In the genomic region with DNA sequence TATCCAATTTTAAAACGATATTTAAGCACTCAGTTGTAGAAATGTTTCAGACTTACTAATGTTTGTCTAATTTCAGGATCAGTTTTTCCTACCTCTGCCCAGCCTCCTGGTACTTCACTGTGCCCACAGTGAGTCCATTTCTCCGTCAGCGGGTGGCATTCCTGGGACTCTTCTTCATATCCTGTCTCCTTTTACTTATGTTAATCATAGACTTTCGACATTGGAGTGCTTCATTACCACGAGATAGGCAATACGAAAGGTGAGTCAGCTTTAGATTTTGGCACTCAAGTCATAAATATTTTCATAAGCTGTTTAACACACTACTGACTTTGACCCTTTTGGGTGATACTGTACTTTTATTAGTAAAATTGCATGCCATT, we compare ENCODE assay signal across 11 cellular contexts. TPM values are rescaled to one million over a fixed set of nuclear protein-coding genes. Genes with fewer than 3 reads are reported as not detected.
DNase-seq lines count a peak whose midpoint lies in the region; ATAC-seq and TF ChIP-seq lines count a peak whose summit lies in the region.
"Had no signal": no experiment of that assay in that cellular context is flagged by ENCODE, and none has a peak within 500 bp of the region (broad histone marks: within the 10 kb centered on the region; RNA-seq: fewer than 3 reads in every experiment).

No MANE protein-coding gene starts in this region.

- peak overlapping the region; percentile 80 for H3K27ac Mint-ChIP-seq in MCF 10A (ENCODE audit: low read depth, unreplicated experiment)
- H3K27ac Mint-ChIP-seq in activated T-helper 1 cell treated with anti-CD3 and anti-CD28 coated beads, Interleukin-12 subunit alpha, Interleukin-12 subunit beta, Interleukin-2, Interleukin-4 antibody, amounts not matched to agents 30 ng/mL and 10 ng/mL and 1 ng/mL, durations not matched to agents 14 hours and 24 hours and 36 hours = no peak overlapping the region
- H3K27ac Mint-ChIP-seq in activated CD4-positive, alpha-beta T cell treated with anti-CD3 and anti-CD28 coated beads for 36 hours = no peak overlapping the region

- peaks cover 43% of the 10 kb centered on the region for H3K4me1 Mint-ChIP-seq in MCF 10A (ENCODE audit: insufficient read depth, unreplicated experiment)
- peaks cover 17% of the 10 kb centered on the region for H3K4me1 Mint-ChIP-seq in activated T-helper 1 cell treated with anti-CD3 and anti-CD28 coated beads, Interleukin-12 subunit alpha, Interleukin-12 subunit beta, Interleukin-2, Interleukin-4 antibody, amounts not matched to agents 30 ng/mL and 10 ng/mL and 1 ng/mL, durations not matched to agents 14 hours and 24 hours and 36 hours (ENCODE audit: low read depth)
- peaks cover 22% of the 10 kb centered on the region for H3K4me1 Mint-ChIP-seq in activated CD4-positive, alpha-beta T cell treated with anti-CD3 and anti-CD28 coated beads for 36 hours

- H3K4me3 ChIP-seq in breast epithelium = no peak overlapping the region
- H3K4me3 ChIP-seq in fibroblast of pulmonary artery (replicated peaks; ENCODE audit: low read depth, low read length) = no peak overlapping the region
- H3K4me3 ChIP-seq in suprapubic skin = no peak overlapping the region
- H3K4me3 ChIP-seq in mucosa of descending colon = no peak overlapping the region

- no peak for ATAC-seq in mucosa of descending colon
- ATAC-seq in activated CD4-positive, alpha-beta T cell treated with anti-CD3 and anti-CD28 coated beads for 36 hours = no peak
- ATAC-seq: heart right ventricle had no signal

- H3K9me3 ChIP-seq in breast epithelium = no peaks in the 10 kb centered on the region
- H3K9me3 ChIP-seq in suprapubic skin = no peaks in the 10 kb centered on the region
- no peaks in the 10 kb centered on the region for H3K9me3 ChIP-seq in mucosa of descending colon
- H3K9me3 ChIP-seq: heart right ventricle had no signal

- H3K36me3 ChIP-seq in breast epithelium (no peaks in the 10 kb centered on the region), suprapubic skin (peaks cover 11% of the 10 kb centered on the region), mucosa of descending colon (ENCODE audit: low read depth) (no peaks in the 10 kb centered on the region)

- peaks cover 48% of the 10 kb centered on the region for H3K36me3 Mint-ChIP-seq in MCF 10A (ENCODE audit: insufficient read depth, unreplicated experiment)
- H3K36me3 Mint-ChIP-seq in activated T-helper 1 cell treated with anti-CD3 and anti-CD28 coated beads, Interleukin-12 subunit alpha, Interleukin-12 subunit beta, Interleukin-2, Interleukin-4 antibody, amounts not matched to agents 30 ng/mL and 10 ng/mL and 1 ng/mL, durations not matched to agents 14 hours and 24 hours and 36 hours (ENCODE audit: low read depth) = peaks cover 11% of the 10 kb centered on the region
- peaks cover 5% of the 10 kb centered on the region for H3K36me3 Mint-ChIP-seq in activated CD4-positive, alpha-beta T cell treated with anti-CD3 and anti-CD28 coated beads for 36 hours (ENCODE audit: low read depth)

- CTCF ChIA-PET in MCF 10A (lab: Yijun Ruan, JAX) = interaction anchor here (1.1 to 2.6 kb wide), 4 partner anchors 8 to 121 kb away, joined by 3 to 18 read pairs (median 4); a partner anchor contains a TSS
- CTCF ChIA-PET in activated CD4-positive, alpha-beta T cell treated with anti-CD3 and anti-CD28 coated beads for 36 hours (lab: Charles Lee) = interaction anchor here (0.6 to 0.9 kb wide), 2 partner anchors 30 to 88 kb away, joined by 3 read pairs; no protein-coding TSS in a partner anchor

- DNase-seq in MCF 10A (ENCODE audit: unreplicated experiment) (peak; percentile 87), breast epithelium (ENCODE audit: low spot score in 2 of 2) (no peak), fibroblast of pulmonary artery (ENCODE audit: low read depth) (peak; percentile 81), suprapubic skin (ENCODE audit: low spot score in 2 of 2) (no peak), mucosa of descending colon (no peak), amygdala (lab: John Stamatoyannopoulos, UW) (no peak)
- DNase-seq in activated T-helper 1 cell treated with anti-CD3 and anti-CD28 coated beads, Interleukin-12 subunit alpha, Interleukin-12 subunit beta, Interleukin-2, Interleukin-4 antibody, amounts not matched to agents 30 ng/mL and 10 ng/mL and 1 ng/mL, durations not matched to agents 14 hours and 24 hours and 36 hours (ENCODE audit: low spot score) = no peak
- DNase-seq in activated CD4-positive, alpha-beta T cell treated with anti-CD3 and anti-CD28 coated beads for 36 hours = no peak
- DNase-seq: activated naive CD4-positive, alpha-beta T cell; heart right ventricle; occipital lobe had no signal

- no peak for TF ChIP-seq CTCF in MCF 10A (IDR thresholded peaks at IDR 0.05; ENCODE audit: unreplicated experiment)
- no peak for TF ChIP-seq CTCF in breast epithelium (IDR thresholded peaks at IDR 0.05)
- TF ChIP-seq CTCF in fibroblast of pulmonary artery (IDR thresholded peaks at IDR 0.05; ENCODE audit: low read length, missing control alignments) = no peak
- TF ChIP-seq CTCF in suprapubic skin (IDR thresholded peaks at IDR 0.05) = no peak
- no peak for TF ChIP-seq CTCF in mucosa of descending colon (IDR thresholded peaks at IDR 0.05)

- no peaks in the 10 kb centered on the region for H3K27me3 Mint-ChIP-seq in MCF 10A (ENCODE audit: insufficient read depth, unreplicated experiment)
- peaks cover 10% of the 10 kb centered on the region for H3K27me3 Mint-ChIP-seq in activated T-helper 1 cell treated with anti-CD3 and anti-CD28 coated beads, Interleukin-12 subunit alpha, Interleukin-12 subunit beta, Interleukin-2, Interleukin-4 antibody, amounts not matched to agents 30 ng/mL and 10 ng/mL and 1 ng/mL, durations not matched to agents 14 hours and 24 hours and 36 hours (ENCODE audit: insufficient read depth)
- H3K27me3 Mint-ChIP-seq in activated CD4-positive, alpha-beta T cell treated with anti-CD3 and anti-CD28 coated beads for 36 hours = peaks cover 6% of the 10 kb centered on the region

- H3K4me1 ChIP-seq in breast epithelium (peaks cover 0 to 11% of the 10 kb centered on the region in 2 donors), suprapubic skin (peaks cover 44% of the 10 kb centered on the region), mucosa of descending colon (ENCODE audit: low read depth) (peaks cover 6% of the 10 kb centered on the region)

- 61% methylated on average over 6 of the region's 6 CpGs for WGBS in suprapubic skin

- no peak for TF ChIP-seq EP300 in suprapubic skin (IDR thresholded peaks at IDR 0.05)

- intact Hi-C loops in MCF 10A (cut with micrococcal nuclease) (loop anchor here (1.0 kb wide), 1 partner anchor 20 kb away; no protein-coding TSS in a partner anchor), breast epithelium (cut with DNase I; ENCODE audit: low total_unique reads) (no loop called here), mucosa of descending colon (cut with DNase I, micrococcal nuclease) (no loop called here)
- intact Hi-C loops in activated T-helper 1 cell treated with anti-CD3 and anti-CD28 coated beads, Interleukin-12 subunit alpha, Interleukin-12 subunit beta, Interleukin-2, Interleukin-4 antibody, amounts not matched to agents 30 ng/mL and 10 ng/mL and 1 ng/mL, durations not matched to agents 14 hours and 24 hours and 36 hours (cut with micrococcal nuclease) = no loop called here
- intact Hi-C loops in activated CD4-positive, alpha-beta T cell treated with anti-CD3 and anti-CD28 coated beads for 36 hours (cut with DNase I, micrococcal nuclease) = no loop called here

- no peak for TF ChIP-seq POLR2A in breast epithelium (IDR thresholded peaks at IDR 0.05)
- no peak for TF ChIP-seq POLR2A in suprapubic skin (IDR thresholded peaks at IDR 0.05)

- H3K4me3 Mint-ChIP-seq in MCF 10A (ENCODE audit: unreplicated experiment) = peak overlapping the region; percentile 83
- peak overlapping the region; percentile 17 for H3K4me3 Mint-ChIP-seq in activated T-helper 1 cell treated with anti-CD3 and anti-CD28 coated beads, Interleukin-12 subunit alpha, Interleukin-12 subunit beta, Interleukin-2, Interleukin-4 antibody, amounts not matched to agents 30 ng/mL and 10 ng/mL and 1 ng/mL, durations not matched to agents 14 hours and 24 hours and 36 hours
- no peak overlapping the region for H3K4me3 Mint-ChIP-seq in activated CD4-positive, alpha-beta T cell treated with anti-CD3 and anti-CD28 coated beads for 36 hours

- POLR2A ChIA-PET in MCF 10A (lab: Yijun Ruan, JAX) = interaction anchor here (0.6 to 8.4 kb wide), 16 partner anchors 11 to 231 kb away, joined by 3 to 335 read pairs (median 4); a partner anchor contains a TSS
- POLR2A ChIA-PET in activated CD4-positive, alpha-beta T cell treated with anti-CD3 and anti-CD28 coated beads for 36 hours (lab: Charles Lee) = no interaction called here

- H3K27ac ChIP-seq in breast epithelium = no peak overlapping the region
- H3K27ac ChIP-seq in suprapubic skin = peak overlapping the region; percentile 9

- BruUV-seq in MCF 10A (replicated peaks; lab: Mats Ljungman, UMichigan) = no TSS peak

- H3K27me3 ChIP-seq in breast epithelium (no peaks in the 10 kb centered on the region), suprapubic skin (no peaks in the 10 kb centered on the region)
- H3K27me3 ChIP-seq: heart right ventricle had no signal

- no peaks in the 10 kb centered on the region for H3K9me3 Mint-ChIP-seq in MCF 10A (ENCODE audit: unreplicated experiment)
- H3K9me3 Mint-ChIP-seq in activated T-helper 1 cell treated with anti-CD3 and anti-CD28 coated beads, Interleukin-12 subunit alpha, Interleukin-12 subunit beta, Interleukin-2, Interleukin-4 antibody, amounts not matched to agents 30 ng/mL and 10 ng/mL and 1 ng/mL, durations not matched to agents 14 hours and 24 hours and 36 hours = no peaks in the 10 kb centered on the region
- no peaks in the 10 kb centered on the region for H3K9me3 Mint-ChIP-seq in activated CD4-positive, alpha-beta T cell treated with anti-CD3 and anti-CD28 coated beads for 36 hours (ENCODE audit: low read depth)

RNA-seq across cellular contexts. Expression of a gene that starts 2.1 kb away (rescaled TPM):
- total RNA-seq in MCF 10A (2022) (18.3 and 29.0 TPM in 2 replicates), breast epithelium (10 to 100 TPM in 2 of 3 donors, 1 to 10 TPM in 1; 3.5 to 11.6 (median 10.8) TPM), suprapubic skin (10 to 100 TPM in 2 of 4 donors, 1 to 10 TPM in 2; 9.6 to 13.5 (median 10.0) TPM), mucosa of descending colon (10 to 100 TPM; 10.2 to 20.5 (median 14.3) TPM)
- total RNA-seq in activated T-helper 1 cell treated with anti-CD3 and anti-CD28 coated beads, Interleukin-12 subunit alpha, Interleukin-12 subunit beta, Interleukin-2, Interleukin-4 antibody, amounts not matched to agents 30 ng/mL and 10 ng/mL and 1 ng/mL, durations not matched to agents 14 hours and 24 hours and 36 hours = 11.0 and 11.1 TPM in 2 replicates
- 1 to 10 TPM; 2.5 to 2.7 TPM for total RNA-seq in activated CD4-positive, alpha-beta T cell treated with anti-CD3 and anti-CD28 coated beads for 36 hours

RNA-seq across cellular contexts. Expression of a gene that starts 41.1 kb away (rescaled TPM):
- total RNA-seq in MCF 10A (2022) (36.9 and 46.3 TPM in 2 replicates), breast epithelium (10 to 100 TPM; 29.1 to 35.1 (median 33.1) TPM), suprapubic skin (10 to 100 TPM; 37.0 to 69.4 (median 42.2) TPM), mucosa of descending colon (10 to 100 TPM; 38.2 to 64.4 (median 39.6) TPM)
- total RNA-seq in activated T-helper 1 cell treated with anti-CD3 and anti-CD28 coated beads, Interleukin-12 subunit alpha, Interleukin-12 subunit beta, Interleukin-2, Interleukin-4 antibody, amounts not matched to agents 30 ng/mL and 10 ng/mL and 1 ng/mL, durations not matched to agents 14 hours and 24 hours and 36 hours = 53.3 and 62.3 TPM in 2 replicates
- 10 to 100 TPM; 55.0 to 65.9 TPM for total RNA-seq in activated CD4-positive, alpha-beta T cell treated with anti-CD3 and anti-CD28 coated beads for 36 hours

Comparison
In these comparisons a context has a peak if more than half of its experiments do, and no peak if none do; other contexts are left out.
1. DNase-seq: peak in MCF 10A (single experiment) and fibroblast of pulmonary artery (single experiment); none in breast epithelium (0 of 2), activated T-helper 1 cell treated with anti-CD3 and anti-CD28 coated beads, Interleukin-12 subunit alpha, Interleukin-12 subunit beta, Interleukin-2, Interleukin-4 antibody, amounts not matched to agents 30 ng/mL and 10 ng/mL and 1 ng/mL, durations not matched to agents 14 hours and 24 hours and 36 hours (single experiment), suprapubic skin (0 of 2), mucosa of descending colon (0 of 3), activated CD4-positive, alpha-beta T cell treated with anti-CD3 and anti-CD28 coated beads for 36 hours (single experiment) and amygdala (0 of 56).